Comparison of ENCODE assay signal across 8 cellular contexts in the genomic region with DNA sequence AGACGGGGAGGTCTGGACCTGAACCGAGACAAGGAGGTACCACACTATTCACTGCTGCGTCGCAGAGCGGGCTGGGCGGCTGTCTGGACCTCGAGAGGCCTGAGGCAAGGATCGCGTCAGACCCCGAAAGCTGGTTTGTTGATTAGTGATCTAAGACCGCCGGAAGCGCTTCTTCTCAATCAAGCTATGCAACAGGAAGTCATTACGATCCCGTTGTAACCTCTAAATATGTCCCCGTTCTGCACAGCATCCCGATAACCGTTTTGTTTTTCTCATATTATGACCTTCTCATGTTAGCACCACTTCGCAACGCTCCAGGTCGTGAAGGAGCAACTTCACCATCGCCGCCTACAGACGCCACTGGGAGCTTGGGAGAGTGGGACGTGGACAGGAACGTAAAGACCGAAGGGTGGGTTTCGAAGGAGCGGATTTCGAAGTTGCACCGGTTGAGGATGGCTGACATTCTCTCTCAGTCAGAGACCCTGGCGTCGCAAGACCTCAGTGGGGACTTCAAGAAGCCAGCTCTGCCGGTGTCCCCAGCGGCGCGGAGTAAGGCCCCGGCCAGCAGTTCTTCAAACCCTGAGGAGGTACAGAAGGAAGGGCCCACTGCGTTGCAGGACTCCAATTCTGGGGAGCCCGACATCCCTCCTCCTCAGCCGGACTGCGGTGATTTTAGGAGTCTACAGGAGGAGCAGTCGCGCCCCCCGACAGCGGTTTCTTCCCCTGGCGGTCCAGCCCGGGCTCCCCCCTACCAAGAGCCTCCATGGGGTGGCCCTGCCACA. TPM values are rescaled to one million over a fixed set of nuclear protein-coding genes. Genes with fewer than 3 reads are reported as not detected.
DNase-seq lines count a peak whose midpoint lies in the region; ATAC-seq and TF ChIP-seq lines count a peak whose summit lies in the region.

Gene SLC4A1AP (plus strand): TSS at position 427 of the 782 bp plus-strand sequence. CDS start 26 bp downstream, at position 453.
Gene SUPT7L (minus strand): TSS at position 152 of the 782 bp plus-strand sequence. CDS start 1,422 bp downstream, outside the sequence.

- H3K27ac ChIP-seq in OCI-LY7 (ENCODE audit: low read depth, low read length, poor library complexity, severe bottlenecking) (peak within 1 kb of the TSS; percentile 89), epithelial cell of prostate (peak within 1 kb of the TSS; percentile 89)

- H3K4me3 ChIP-seq in OCI-LY7 (ENCODE audit: low read depth, low read length, poor library complexity, severe bottlenecking) = peak within 1 kb of the TSS; percentile 93
- peak within 1 kb of the TSS; percentile 86 for H3K4me3 ChIP-seq in mononuclear cell (ENCODE audit: low read length)

- H3K9me3 ChIP-seq in OCI-LY7 (ENCODE audit: low read length) (no peaks in the 10 kb centered on the region), mononuclear cell (ENCODE audit: low read depth, low read length) (no peaks in the 10 kb centered on the region)

- H3K4me2 ChIP-seq in OCI-LY7 (ENCODE audit: low read length) = peak within 1 kb of the TSS; percentile 81

- H3K27me3 ChIP-seq in mononuclear cell (ENCODE audit: insufficient read depth, low read length) = no peaks in the 10 kb centered on the region

- ATAC-seq in GM21423 (IDR thresholded peaks at IDR 0.05; ENCODE audit: unreplicated experiment) = peak; percentile 74

- TSS peak; percentile 90 for BruUV-seq in OCI-LY7 (replicated peaks; lab: Mats Ljungman, UMichigan)

- POLR2A ChIA-PET in OCI-LY7 (lab: Charles Lee) = interaction anchor here (0.6 to 1.4 kb wide), 5 partner anchors 10 to 236 kb away, joined by 3 to 4 read pairs (median 3); no protein-coding TSS in a partner anchor

- intact Hi-C loops in OCI-LY7 (cut with micrococcal nuclease; ENCODE audit: unreplicated experiment) = loop anchor here (10.0 kb wide), 1 partner anchor 259 kb away; the partner anchor contains the start of gene PPM1G

- DNase-seq in COLO829 (ENCODE audit: low spot score) = peak; percentile 79
- peak; percentile 51 for DNase-seq in HuH-7 (ENCODE audit: low spot score)
- peak; percentile 92 for DNase-seq in OCI-LY7 (ENCODE audit: low spot score)
- peak; percentile 70 for DNase-seq in activated T-cell treated with anti-CD3 and anti-CD28 coated beads for 1 hour (ENCODE audit: low read depth)
- DNase-seq in epithelial cell of prostate (ENCODE audit: low read depth, low spot score) = peak; percentile 48
- DNase-seq in stimulated activated CD8-positive, alpha-beta memory T cell treated with anti-CD3 and anti-CD28 coated beads, Interleukin-4, amount 100 ng/mL, for 1 hour (ENCODE audit: low read depth in 2 of 2, low spot score in 1 of 2) = peak; percentile 49 to 54

- H3K4me1 ChIP-seq in OCI-LY7 (ENCODE audit: insufficient read depth, low read length, poor library complexity, severe bottlenecking) (peaks cover 23% of the 10 kb centered on the region), mononuclear cell (ENCODE audit: insufficient read depth, low read length) (peaks cover 34% of the 10 kb centered on the region)

- peaks cover 34% of the 10 kb centered on the region for H3K79me2 ChIP-seq in OCI-LY7 (ENCODE audit: insufficient read depth, low read depth, low read length)

- H2AFZ ChIP-seq in OCI-LY7 (ENCODE audit: low read length) = peak within 1 kb of the TSS; percentile 93

- peak; percentile 2; the same call in 1 of the 2 replicates for TF ChIP-seq CTCF in OCI-LY7 (conservative IDR thresholded peaks at IDR 0.05; ENCODE audit: low read length)

- no peaks in the 10 kb centered on the region for H4K20me1 ChIP-seq in OCI-LY7 (ENCODE audit: insufficient read depth, low read length)

- CTCF ChIA-PET in OCI-LY7 (lab: Charles Lee; ENCODE audit: unreplicated experiment) = no interaction called here

- H3K9me2 ChIP-seq in OCI-LY7 (ENCODE audit: insufficient read depth, low read length) = no peaks in the 10 kb centered on the region

- peaks cover 47% of the 10 kb centered on the region for H3K36me3 ChIP-seq in OCI-LY7 (ENCODE audit: insufficient read depth, low read length)

RNA-seq across cellular contexts. Expression of gene SLC4A1AP, which starts in this region (rescaled TPM):
- total RNA-seq in OCI-LY7 (2014; rRNA removed; shearing (Covaris generic)) = 26.2 and 36.7 TPM in 2 replicates
- total RNA-seq in OCI-LY7 (2022) (26.7 and 27.9 TPM in 2 replicates), mononuclear cell (23.3 TPM)

RNA-seq across cellular contexts. Expression of gene SUPT7L, which starts in this region (rescaled TPM):
- total RNA-seq in OCI-LY7 (2014; rRNA removed; shearing (Covaris generic)) = 32.3 and 33.6 TPM in 2 replicates
- total RNA-seq in OCI-LY7 (2022) (33.0 and 35.8 TPM in 2 replicates), mononuclear cell (75.5 TPM)

Comparison
In these comparisons a context has a peak if more than half of its experiments do, and no peak if none do; other contexts are left out.
1. Peak in every context shown above with its lines: DNase-seq, ATAC-seq, H3K4me3 ChIP-seq and H3K27ac ChIP-seq.